Comparison of ENCODE assay signal across 8 cellular contexts in the genomic region with DNA sequence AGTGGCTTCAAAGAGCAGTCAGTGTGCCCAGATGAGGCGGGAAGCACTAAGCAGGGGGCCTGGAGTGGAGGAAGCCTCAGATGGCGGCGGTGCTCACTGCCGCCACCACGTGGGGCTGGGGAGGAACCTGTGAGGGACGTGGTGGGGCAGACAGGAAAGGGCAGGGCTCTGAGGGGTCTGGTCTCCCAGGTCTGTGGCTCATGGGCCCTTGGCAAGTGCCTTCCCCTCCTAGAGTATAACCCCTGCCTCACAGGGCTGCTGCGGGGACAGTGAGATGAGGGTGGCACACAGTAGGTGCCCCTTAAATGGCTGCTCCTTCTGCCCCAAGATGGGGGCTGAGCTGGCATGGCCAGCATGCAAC. TPM values are rescaled to one million over a fixed set of nuclear protein-coding genes. Genes with fewer than 3 reads are reported as not detected.
DNase-seq lines count a peak whose midpoint lies in the region; ATAC-seq and TF ChIP-seq lines count a peak whose summit lies in the region.

No MANE protein-coding gene starts in this region.

- no peak overlapping the region for H2AFZ ChIP-seq in PC-9

- H3K4me1 ChIP-seq in PC-9 (replicated peaks; ENCODE audit: insufficient read depth) = no peaks in the 10 kb centered on the region

- POLR2A ChIA-PET in PC-9 (lab: Charles Lee; ENCODE audit: unreplicated experiment) = no interaction called here

- H3K4me3 ChIP-seq in PC-9 = no peak overlapping the region

- no peaks in the 10 kb centered on the region for H3K9me2 ChIP-seq in PC-9 (ENCODE audit: insufficient read depth)

- CTCF ChIA-PET in PC-9 (lab: Charles Lee) = no interaction called here

- H3F3A ChIP-seq in PC-9 (ENCODE audit: insufficient read depth, low read depth) = no peaks in the 10 kb centered on the region

- H3K27ac ChIP-seq in PC-9 = no peak overlapping the region

- H3K79me2 ChIP-seq in PC-9 (ENCODE audit: low read depth) = no peaks in the 10 kb centered on the region

- DNase-seq in AG09319 (ENCODE audit: extremely low read depth, low read depth) = no peak
- peak; percentile 83 for DNase-seq in GM20000 (ENCODE audit: low spot score)
- peak in 1 of 2 experiments; percentile 20 for DNase-seq in PC-9
- DNase-seq in germinal center (ENCODE audit: low spot score) = peak; percentile 75
- no peak for DNase-seq in stimulated activated naive CD4-positive, alpha-beta T cell treated with Interleukin-2 at 50 U/mL for 16 hours (lab: John Stamatoyannopoulos, UW)
- no peak for DNase-seq in activated CD4-positive, alpha-beta T cell treated with anti-CD3 and anti-CD28 coated beads, Interleukin-2, amount 50 U/mL, for 1 hour

- no TSS peak for BruUV-seq in PC-9 (replicated peaks; lab: Mats Ljungman, UMichigan)

- H4K20me1 ChIP-seq in PC-9 (ENCODE audit: insufficient read depth) = no peaks in the 10 kb centered on the region

- H3K27me3 ChIP-seq in PC-9 (ENCODE audit: insufficient read depth, low read depth) = peaks cover 12% of the 10 kb centered on the region

- H3K9me3 ChIP-seq in PC-9 (ENCODE audit: insufficient read depth, low read depth) = no peaks in the 10 kb centered on the region

- no peak overlapping the region for H3K4me2 ChIP-seq in PC-9

- intact Hi-C loops in PC-9 (cut with micrococcal nuclease; ENCODE audit: unreplicated experiment) = loop anchor here (5.0 kb wide), 1 partner anchor 63 kb away; a partner anchor contains a TSS

- no peak for ATAC-seq in GM21619 (IDR thresholded peaks at IDR 0.05; ENCODE audit: unreplicated experiment)
- no peak for ATAC-seq in GM18861 (IDR thresholded peaks at IDR 0.05; ENCODE audit: unreplicated experiment)

- TF ChIP-seq CTCF in AG09319 (IDR thresholded peaks at IDR 0.05; ENCODE audit: low read depth, low read length) (peak; percentile 25), GM20000 (IDR thresholded peaks at IDR 0.05; ENCODE audit: extremely low read depth, missing control alignments) (peak; percentile 45), PC-9 (conservative IDR thresholded peaks at IDR 0.05) (peak; percentile 55)

- no peaks in the 10 kb centered on the region for H3K36me3 ChIP-seq in PC-9 (ENCODE audit: low read depth)

RNA-seq across cellular contexts. Expression of a gene that starts 26.6 kb away (rescaled TPM):
- 0.13 and 0.15 TPM in 2 replicates for total RNA-seq in PC-9 (2021)

RNA-seq across cellular contexts. Expression of a gene that starts 30.4 kb away (rescaled TPM):
- total RNA-seq in PC-9 (2021) = not detected in 2 replicates

Comparison
In these comparisons a context has a peak if more than half of its experiments do, and no peak if none do; other contexts are left out.
1. DNase-seq: peak in GM20000 (single experiment) and germinal center (single experiment); none in AG09319 (single experiment), stimulated activated naive CD4-positive, alpha-beta T cell treated with Interleukin-2 at 50 U/mL for 16 hours (single experiment) and activated CD4-positive, alpha-beta T cell treated with anti-CD3 and anti-CD28 coated beads, Interleukin-2, amount 50 U/mL, for 1 hour (single experiment).
2. Peak in every context shown above with its lines, with median percentiles within 50 percentile points of each other: CTCF ChIP-seq.